ENCODE assay signal across 1 cellular context in the genomic region with DNA sequence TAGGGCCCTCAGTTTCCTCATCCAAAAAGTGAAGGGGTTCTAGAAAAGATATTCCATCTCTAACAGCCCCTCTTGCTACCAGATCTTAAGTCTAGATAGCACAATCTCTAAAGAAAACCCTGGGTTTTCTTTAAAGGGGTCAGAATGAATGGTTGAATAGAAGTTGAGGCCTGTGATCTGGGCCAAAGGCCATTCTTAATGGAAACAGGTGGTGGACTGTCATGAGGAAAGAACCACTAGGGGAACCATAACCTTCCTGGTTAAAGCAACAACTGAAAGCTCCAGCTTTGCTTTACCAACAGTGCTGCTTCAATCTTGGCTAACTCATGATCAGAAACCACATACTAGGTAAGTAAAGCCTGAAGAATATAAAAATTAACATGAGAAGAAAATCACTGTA.
TF ChIP-seq lines count a peak whose summit lies in the region.

No MANE protein-coding gene starts in this region.

TF ChIP-seq in SK-N-SH treated with all-trans-retinoic acid at 6 μM for 48 hours, 23 proteins besides CTCF, POLR2A, EP300 and RAD21 (continued from another document):
- TF ChIP-seq, protein P1, sequence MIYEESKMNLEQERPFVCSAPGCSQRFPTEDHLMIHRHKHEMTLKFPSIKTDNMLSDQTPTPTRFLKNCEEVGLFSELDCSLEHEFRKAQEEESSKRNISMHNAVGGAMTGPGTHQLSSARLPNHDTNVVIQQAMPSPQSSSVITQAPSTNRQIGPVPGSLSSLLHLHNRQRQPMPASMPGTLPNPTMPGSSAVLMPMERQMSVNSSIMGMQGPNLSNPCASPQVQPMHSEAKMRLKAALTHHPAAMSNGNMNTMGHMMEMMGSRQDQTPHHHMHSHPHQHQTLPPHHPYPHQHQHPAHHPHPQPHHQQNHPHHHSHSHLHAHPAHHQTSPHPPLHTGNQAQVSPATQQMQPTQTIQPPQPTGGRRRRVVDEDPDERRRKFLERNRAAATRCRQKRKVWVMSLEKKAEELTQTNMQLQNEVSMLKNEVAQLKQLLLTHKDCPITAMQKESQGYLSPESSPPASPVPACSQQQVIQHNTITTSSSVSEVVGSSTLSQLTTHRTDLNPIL (CRISPR knock-in tag; IDR thresholded peaks at IDR 0.05; ENCODE audit: low read depth) = no peak
- TF ChIP-seq ZFP3 (CRISPR knock-in tag; IDR thresholded peaks at IDR 0.05) (no peak), ZFP30 (CRISPR knock-in tag; IDR thresholded peaks at IDR 0.05) (no peak), ZC3H10 (CRISPR knock-in tag; IDR thresholded peaks at IDR 0.05) (no peak)
TF ChIP-seq in SK-N-SH treated with all-trans-retinoic acid at 6 μM for 48 hours: peak in this region for 0.
